Comparison of ENCODE assay signal across 8 cellular contexts in the genomic region with DNA sequence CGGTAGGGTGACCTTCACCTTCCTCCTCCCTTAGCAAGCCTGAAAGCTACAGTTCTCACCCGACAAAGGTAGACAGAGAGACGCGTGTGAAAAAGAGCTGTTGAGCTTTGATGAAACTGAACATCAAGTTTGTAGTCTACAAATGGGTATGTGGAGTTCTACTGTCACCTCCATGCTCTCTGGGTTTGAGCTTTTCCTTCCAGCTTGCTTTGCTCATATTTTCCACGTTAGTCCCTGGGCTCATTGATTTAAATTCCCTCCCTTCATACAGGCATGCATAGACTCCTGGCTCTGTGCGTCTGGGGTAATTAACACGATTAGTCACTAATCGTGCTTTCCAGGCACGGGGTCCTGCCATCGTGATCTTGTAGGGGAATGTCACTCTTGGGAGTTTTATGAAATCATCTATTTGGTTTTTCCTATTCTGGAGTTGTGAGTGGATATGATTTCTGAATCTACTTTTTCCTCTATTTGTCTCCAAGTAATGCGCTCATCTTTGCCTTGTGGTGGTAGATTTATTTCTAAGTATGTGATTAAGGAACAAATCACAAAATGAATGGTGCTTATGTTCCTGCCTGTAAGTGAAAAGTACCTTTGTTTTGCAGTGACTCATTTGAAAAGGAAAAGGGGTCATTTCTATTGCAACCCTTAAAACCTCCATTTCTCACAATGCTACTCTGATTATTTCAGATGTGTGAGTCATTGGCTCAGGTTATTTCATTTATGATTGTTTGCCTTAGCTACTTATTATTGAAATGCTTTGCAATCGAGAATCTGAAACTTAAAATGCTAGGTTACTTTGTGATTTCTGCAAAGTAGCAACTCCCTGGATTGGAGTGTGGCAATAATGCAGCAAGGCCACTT.
A peak's percentile ranks its signal among the peaks of the same experiment; 100 is the strongest.
DNase-seq lines count a peak whose midpoint lies in the region; ATAC-seq and TF ChIP-seq lines count a peak whose summit lies in the region.

No MANE protein-coding gene starts in this region.

- intact Hi-C loops in activated CD4-positive, alpha-beta T cell treated with anti-CD3 and anti-CD28 coated beads for 36 hours (cut with DNase I, micrococcal nuclease), result loop anchor here (1.0 to 5.0 kb wide), 11 partner anchors 70 to 1112 kb away; a partner anchor contains a TSS
- intact Hi-C loops in sigmoid colon (cut with DNase I), result no loop called here

- no peaks in the 10 kb centered on the region for H3K9me3 Mint-ChIP-seq in activated CD4-positive, alpha-beta T cell treated with anti-CD3 and anti-CD28 coated beads for 36 hours (ENCODE audit: low read depth)
- no peaks in the 10 kb centered on the region for H3K9me3 Mint-ChIP-seq in effector memory CD8-positive, alpha-beta T cell

- no peaks in the 10 kb centered on the region for H3K36me3 Mint-ChIP-seq in activated CD4-positive, alpha-beta T cell treated with anti-CD3 and anti-CD28 coated beads for 36 hours (ENCODE audit: low read depth)
- peaks cover 6% of the 10 kb centered on the region for H3K36me3 Mint-ChIP-seq in effector memory CD8-positive, alpha-beta T cell (ENCODE audit: insufficient read depth)

- no peak overlapping the region for H3K4me3 ChIP-seq in sigmoid colon

- CTCF ChIA-PET in activated CD4-positive, alpha-beta T cell treated with anti-CD3 and anti-CD28 coated beads for 36 hours (lab: Charles Lee), result interaction anchor here (0.6 to 1.2 kb wide), 4 partner anchors 10 to 132 kb away, joined by 3 to 6 read pairs (median 4); no protein-coding TSS in a partner anchor

- ATAC-seq in activated CD4-positive, alpha-beta T cell treated with anti-CD3 and anti-CD28 coated beads for 36 hours, result peak; percentile 88
- peak; percentile 71 for ATAC-seq in HG02884 (IDR thresholded peaks at IDR 0.05; ENCODE audit: unreplicated experiment)
- ATAC-seq in effector memory CD8-positive, alpha-beta T cell (replicated peaks), result no peak

- TF ChIP-seq CTCF in sigmoid colon (IDR thresholded peaks at IDR 0.05), result no peak

- H3K27me3 ChIP-seq in sigmoid colon, result no peaks in the 10 kb centered on the region

- H3K4me3 Mint-ChIP-seq in activated CD4-positive, alpha-beta T cell treated with anti-CD3 and anti-CD28 coated beads for 36 hours, result peak overlapping the region; percentile 47
- H3K4me3 Mint-ChIP-seq in effector memory CD8-positive, alpha-beta T cell, result peak overlapping the region; percentile 68 to 72

- 70 to 72% methylated on average over 12 of the region's 12 CpGs for WGBS in sigmoid colon, 2 donors

- POLR2A ChIA-PET in activated CD4-positive, alpha-beta T cell treated with anti-CD3 and anti-CD28 coated beads for 36 hours (lab: Charles Lee), result interaction anchor here (0.6 to 0.9 kb wide), 2 partner anchors 107 to 218 kb away, joined by 3 to 4 read pairs; no protein-coding TSS in a partner anchor

- peaks cover 9% of the 10 kb centered on the region for H3K27me3 Mint-ChIP-seq in activated CD4-positive, alpha-beta T cell treated with anti-CD3 and anti-CD28 coated beads for 36 hours
- H3K27me3 Mint-ChIP-seq in effector memory CD8-positive, alpha-beta T cell, result no peaks in the 10 kb centered on the region

- H3K4me1 Mint-ChIP-seq in activated CD4-positive, alpha-beta T cell treated with anti-CD3 and anti-CD28 coated beads for 36 hours, result peaks cover 35% of the 10 kb centered on the region
- H3K4me1 Mint-ChIP-seq in effector memory CD8-positive, alpha-beta T cell (ENCODE audit: low read depth in 2 of 2), result peaks cover 48 to 57% of the 10 kb centered on the region in 2 donors

- H3K4me1 ChIP-seq in sigmoid colon, result peaks cover 0 to 25% (median 21%) of the 10 kb centered on the region in 4 donors

- no peaks in the 10 kb centered on the region for H3K36me3 ChIP-seq in sigmoid colon

- TF ChIP-seq POLR2A in sigmoid colon (IDR thresholded peaks at IDR 0.05), result no peak

- DNase-seq in activated CD4-positive, alpha-beta T cell treated with anti-CD3 and anti-CD28 coated beads for 36 hours, result peak; percentile 49
- no peak for DNase-seq in activated CD4-positive, alpha-beta T cell treated with anti-CD3 and anti-CD28 coated beads for 4 hours
- peak; percentile 80 for DNase-seq in OCI-M1 (lab: John Stamatoyannopoulos, UW)
- DNase-seq in effector memory CD8-positive, alpha-beta T cell, result peak in 2 of 3 experiments; percentile 11 to 14
- DNase-seq in sigmoid colon, result no peak
- no peak for DNase-seq in stimulated activated CD4-positive, alpha-beta T cell treated with anti-CD3 and anti-CD28 coated beads, Interleukin-1b, Interleukin-23, amount 100 ng/mL, for 48 hours
- DNase-seq in cortex of kidney (lab: John Stamatoyannopoulos, UW), result no peak

- H3K9me3 ChIP-seq in sigmoid colon, result no peaks in the 10 kb centered on the region

- H3K27ac Mint-ChIP-seq in activated CD4-positive, alpha-beta T cell treated with anti-CD3 and anti-CD28 coated beads for 36 hours, result peak overlapping the region; percentile 88
- peak overlapping the region; percentile 86 to 90 for H3K27ac Mint-ChIP-seq in effector memory CD8-positive, alpha-beta T cell

- no peak for TF ChIP-seq EP300 in sigmoid colon (IDR thresholded peaks at IDR 0.05)

- H3K27ac ChIP-seq in sigmoid colon, result peak overlapping the region in 3 of 4 donors; percentile 19 to 40 (median 25)

Comparison
In these comparisons a context has a peak if more than half of its experiments do, and no peak if none do; other contexts are left out.
1. DNase-seq: peak in activated CD4-positive, alpha-beta T cell treated with anti-CD3 and anti-CD28 coated beads for 36 hours (single experiment), OCI-M1 (single experiment) and effector memory CD8-positive, alpha-beta T cell (2 of 3); none in activated CD4-positive, alpha-beta T cell treated with anti-CD3 and anti-CD28 coated beads for 4 hours (0 of 2), sigmoid colon (single experiment), stimulated activated CD4-positive, alpha-beta T cell treated with anti-CD3 and anti-CD28 coated beads, Interleukin-1b, Interleukin-23, amount 100 ng/mL, for 48 hours (single experiment) and cortex of kidney (single experiment).